Comparison of ENCODE assay signal across 32 cellular contexts in genomic region chr13:49521216-49521615, GRCh38.
"Had no signal": no experiment of that assay in that cellular context is flagged by ENCODE, and none has a peak within 500 bp of the region (broad histone marks: within the 10 kb centered on the region; RNA-seq: fewer than 3 reads in every experiment).

No MANE protein-coding gene starts in this region.

- H3K4me3 ChIP-seq: adrenal gland, cardiac muscle cell, esophagus muscularis mucosa, ovary, smooth muscle cell, stomach, tibial artery, upper lobe of right lung had no signal

- DNase-seq: activated B cell treated with CpG ODN at 0.5 μM for 24 hours; activated CD4-positive, alpha-beta T cell treated with anti-CD3 and anti-CD28 coated beads, Interleukin-2, amount 50 U/mL, for 1 hour; activated CD8-positive, alpha-beta T cell treated with anti-CD3 and anti-CD28 coated beads for 36 hours; activated effector memory CD4-positive, alpha-beta T cell treated with anti-CD3 and anti-CD28 coated beads, Interleukin-2, amount 50 U/mL, for 16 hours; activated naive CD4-positive, alpha-beta T cell treated with anti-CD3 and anti-CD28 coated beads for 36 hours; activated naive CD8-positive, alpha-beta T cell treated with anti-CD3 and anti-CD28 coated beads for 36 hours; adrenal gland; aorta; cortex of kidney; endodermal cell; foreskin keratinocyte; mammary epithelial cell; naive B cell; nephron progenitor cell; ovary; stimulated activated CD4-positive, alpha-beta T cell treated with anti-CD3 and anti-CD28 coated beads, Interleukin-1b, Interleukin-23, amount 100 ng/mL, for 48 hours; stimulated activated CD4-positive, alpha-beta T cell treated with anti-CD3 and anti-CD28 coated beads, Interleukin-4, amount 100 ng/mL, for 4 hours; stimulated activated CD8-positive, alpha-beta memory T cell treated with anti-CD3 and anti-CD28 coated beads, Interleukin-4, amount 100 ng/mL, for 48 hours; stomach; T-helper 1 cell; tibial artery; upper lobe of right lung had no signal

- H3K27me3 ChIP-seq: adrenal gland, cardiac muscle cell, esophagus muscularis mucosa, foreskin keratinocyte, neutrophil, ovary, stomach, tibial artery, upper lobe of right lung had no signal

- H3K27me3 Mint-ChIP-seq: activated B cell treated with CpG ODN at 0.5 μM for 24 hours; activated CD8-positive, alpha-beta T cell treated with anti-CD3 and anti-CD28 coated beads for 36 hours; activated naive CD8-positive, alpha-beta T cell treated with anti-CD3 and anti-CD28 coated beads for 36 hours; brain; naive B cell; progenitor cell of endocrine pancreas; stimulated activated memory B cell treated with anti-CD40 and anti-IgM and Interleukin-4, amounts not matched to agents 10 μg/mL and 1 μg/mL and 100 μg/mL, for 72 hours had no signal

- ATAC-seq: activated CD8-positive, alpha-beta T cell treated with anti-CD3 and anti-CD28 coated beads for 36 hours; foreskin keratinocyte; stimulated activated memory B cell treated with anti-CD40 and anti-IgM and Interleukin-4, amounts not matched to agents 10 μg/mL and 1 μg/mL and 100 μg/mL, for 72 hours; upper lobe of right lung had no signal

- H3K4me3 Mint-ChIP-seq: activated B cell treated with CpG ODN at 0.5 μM for 24 hours; activated CD8-positive, alpha-beta T cell treated with anti-CD3 and anti-CD28 coated beads for 36 hours; activated naive CD4-positive, alpha-beta T cell treated with anti-CD3 and anti-CD28 coated beads for 36 hours; activated naive CD8-positive, alpha-beta T cell treated with anti-CD3 and anti-CD28 coated beads for 36 hours; activated T-helper 1 cell treated with anti-CD3 and anti-CD28 coated beads, Interleukin-12 subunit alpha, Interleukin-12 subunit beta, Interleukin-2, Interleukin-4 antibody, amounts not matched to agents 30 ng/mL and 10 ng/mL and 1 ng/mL, durations not matched to agents 14 hours and 24 hours and 36 hours; brain; endodermal cell; mesothelial cell of epicardium; naive B cell; nephron progenitor cell; stimulated activated memory B cell treated with anti-CD40 and anti-IgM and Interleukin-4, amounts not matched to agents 10 μg/mL and 1 μg/mL and 100 μg/mL, for 72 hours; T-helper 2 cell treated with Interferon-gamma antibody and Interleukin-4, amounts not matched to agents 5 μg/mL and 100 μg/mL, for 36 hours had no signal

- H3K4me2 ChIP-seq: smooth muscle cell had no signal

- H3K4me1 Mint-ChIP-seq: brain had no signal

- H3K27ac Mint-ChIP-seq: activated B cell treated with CpG ODN at 0.5 μM for 24 hours; activated CD8-positive, alpha-beta T cell treated with anti-CD3 and anti-CD28 coated beads for 36 hours; activated naive CD4-positive, alpha-beta T cell treated with anti-CD3 and anti-CD28 coated beads for 36 hours; activated naive CD8-positive, alpha-beta T cell treated with anti-CD3 and anti-CD28 coated beads for 36 hours; activated T-helper 1 cell treated with anti-CD3 and anti-CD28 coated beads, Interleukin-12 subunit alpha, Interleukin-12 subunit beta, Interleukin-2, Interleukin-4 antibody, amounts not matched to agents 30 ng/mL and 10 ng/mL and 1 ng/mL, durations not matched to agents 14 hours and 24 hours and 36 hours; brain; endodermal cell; mesothelial cell of epicardium; nephron progenitor cell; progenitor cell of endocrine pancreas; stimulated activated memory B cell treated with anti-CD40 and anti-IgM and Interleukin-4, amounts not matched to agents 10 μg/mL and 1 μg/mL and 100 μg/mL, for 72 hours; T-helper 2 cell treated with Interferon-gamma antibody and Interleukin-4, amounts not matched to agents 5 μg/mL and 100 μg/mL, for 36 hours had no signal

- H3K4me1 ChIP-seq: foreskin keratinocyte, stomach, tibial artery, upper lobe of right lung had no signal

- H3K9me3 Mint-ChIP-seq: activated B cell treated with CpG ODN at 0.5 μM for 24 hours; activated CD8-positive, alpha-beta T cell treated with anti-CD3 and anti-CD28 coated beads for 36 hours; activated naive CD4-positive, alpha-beta T cell treated with anti-CD3 and anti-CD28 coated beads for 36 hours; activated naive CD8-positive, alpha-beta T cell treated with anti-CD3 and anti-CD28 coated beads for 36 hours; activated T-helper 1 cell treated with anti-CD3 and anti-CD28 coated beads, Interleukin-12 subunit alpha, Interleukin-12 subunit beta, Interleukin-2, Interleukin-4 antibody, amounts not matched to agents 30 ng/mL and 10 ng/mL and 1 ng/mL, durations not matched to agents 14 hours and 24 hours and 36 hours; brain; endodermal cell; mesothelial cell of epicardium; naive B cell; nephron progenitor cell; stimulated activated memory B cell treated with anti-CD40 and anti-IgM and Interleukin-4, amounts not matched to agents 10 μg/mL and 1 μg/mL and 100 μg/mL, for 72 hours; T-helper 2 cell treated with Interferon-gamma antibody and Interleukin-4, amounts not matched to agents 5 μg/mL and 100 μg/mL, for 36 hours had no signal

- H3K27ac ChIP-seq: adrenal gland, cardiac muscle cell, foreskin keratinocyte, neutrophil, ovary, stomach, tibial artery, upper lobe of right lung had no signal

- H3K36me3 ChIP-seq: cardiac muscle cell, ovary had no signal

- H3K9me3 ChIP-seq: adrenal gland, esophagus muscularis mucosa, neutrophil, ovary, stomach, tibial artery, upper lobe of right lung had no signal
